1 cellular context compared by ENCODE assay signal in genomic region chr19:20233105-20233504, GRCh38.
TF ChIP-seq lines count a peak whose summit lies in the region.

No MANE protein-coding gene starts in this region.

TF ChIP-seq in K562, 482 proteins besides CTCF, POLR2A, EP300 and RAD21 (continued from another document and continues in another):
- no peak for TF ChIP-seq TRIM24 (IDR thresholded peaks at IDR 0.05)
- no peak for TF ChIP-seq MAX (CRISPR knock-in tag; IDR thresholded peaks at IDR 0.05)
- TF ChIP-seq NCOR1 (IDR thresholded peaks at IDR 0.05), result peak; percentile 58
- TF ChIP-seq RFX5 (IDR thresholded peaks at IDR 0.05; ENCODE audit: low read depth, low read length), result no peak
- no peak for TF ChIP-seq GABPB1 (CRISPR knock-in tag; IDR thresholded peaks at IDR 0.05)
- no peak for TF ChIP-seq HNRNPLL (IDR thresholded peaks at IDR 0.05; ENCODE audit: low read depth, low read length, poor library complexity, severe bottlenecking)
- no peak for TF ChIP-seq ZNF354B (CRISPR knock-in tag; IDR thresholded peaks at IDR 0.05)
- no peak for TF ChIP-seq C11orf30 (IDR thresholded peaks at IDR 0.05; ENCODE audit: low read depth)
- no peak for TF ChIP-seq XRCC5 (IDR thresholded peaks at IDR 0.05; ENCODE audit: low read depth, low read length)
- no peak for TF ChIP-seq CREM (IDR thresholded peaks at IDR 0.05; ENCODE audit: low read depth)
- no peak for TF ChIP-seq HDAC1 (IDR thresholded peaks at IDR 0.05)
- no peak for TF ChIP-seq ZNF224 (CRISPR knock-in tag; IDR thresholded peaks at IDR 0.05)
- no peak for TF ChIP-seq HLTF (IDR thresholded peaks at IDR 0.05)
- no peak for TF ChIP-seq MCM7 (IDR thresholded peaks at IDR 0.05)
- no peak for TF ChIP-seq MYBL2 (IDR thresholded peaks at IDR 0.05; ENCODE audit: low read depth)
- TF ChIP-seq MYBL2 (CRISPR knock-in tag; IDR thresholded peaks at IDR 0.05; ENCODE audit: borderline replicate concordance), result no peak
- TF ChIP-seq ZNF277 (CRISPR knock-in tag; IDR thresholded peaks at IDR 0.05; ENCODE audit: borderline replicate concordance), result no peak
- TF ChIP-seq FOXP1 (CRISPR knock-in tag; IDR thresholded peaks at IDR 0.05), result no peak
- no peak for TF ChIP-seq TBL1XR1 (IDR thresholded peaks at IDR 0.05; ENCODE audit: low read length in 2 of 2)
- TF ChIP-seq SNRNP70 (optimal IDR thresholded peaks at IDR 0.05; ENCODE audit: low read depth, low read length), result no peak
- no peak for TF ChIP-seq RBM34 (IDR thresholded peaks at IDR 0.05; ENCODE audit: borderline replicate concordance, insufficient read depth, low read length)
- TF ChIP-seq TFE3 (CRISPR knock-in tag; IDR thresholded peaks at IDR 0.05), result no peak
- no peak for TF ChIP-seq ELK1 (CRISPR knock-in tag; IDR thresholded peaks at IDR 0.05)
- no peak for TF ChIP-seq ZNF512 (tag; IDR thresholded peaks at IDR 0.05)
- no peak for TF ChIP-seq ZKSCAN1 (IDR thresholded peaks at IDR 0.05; ENCODE audit: low read depth, low read length)
- no peak for TF ChIP-seq TCFL5 (CRISPR knock-in tag; conservative IDR thresholded peaks at IDR 0.05)
- TF ChIP-seq GTF2E2 (tag; IDR thresholded peaks at IDR 0.05), result no peak
- no peak for TF ChIP-seq ZNF316 (IDR thresholded peaks at IDR 0.05)
- TF ChIP-seq DPF2 (IDR thresholded peaks at IDR 0.05), result peak; percentile 38; the same call in 1 of the 2 replicates
- no peak for TF ChIP-seq PHF8 (IDR thresholded peaks at IDR 0.05; ENCODE audit: borderline replicate concordance, low read length)
- TF ChIP-seq TAL1 (IDR thresholded peaks at IDR 0.05), result peak; percentile 67
- TF ChIP-seq ZBTB1 (CRISPR knock-in tag; IDR thresholded peaks at IDR 0.05; ENCODE audit: borderline replicate concordance, low read depth), result no peak
- TF ChIP-seq ZNF79 (CRISPR knock-in tag; IDR thresholded peaks at IDR 0.05; ENCODE audit: low read depth), result no peak
- TF ChIP-seq FOXK1 (CRISPR knock-in tag; IDR thresholded peaks at IDR 0.05; ENCODE audit: borderline replicate concordance), result no peak
- TF ChIP-seq RUNX1 (IDR thresholded peaks at IDR 0.05; ENCODE audit: low read depth), result no peak
- TF ChIP-seq PRPF4 (IDR thresholded peaks at IDR 0.05; ENCODE audit: insufficient read depth, low read depth, low read length, poor library complexity, severe bottlenecking), result no peak
- no peak for TF ChIP-seq NFATC3 (IDR thresholded peaks at IDR 0.05)
- TF ChIP-seq CAMTA2 (CRISPR knock-in tag; conservative IDR thresholded peaks at IDR 0.05), result no peak
- TF ChIP-seq ZNF318 (IDR thresholded peaks at IDR 0.05; ENCODE audit: borderline replicate concordance in 1 of 2, low read depth in 1 of 2), result no peak
- no peak for TF ChIP-seq XRCC3 (IDR thresholded peaks at IDR 0.05)
- TF ChIP-seq KLF10 (CRISPR knock-in tag; IDR thresholded peaks at IDR 0.05), result no peak
- no peak for TF ChIP-seq ATF6 (CRISPR knock-in tag; IDR thresholded peaks at IDR 0.05)
- TF ChIP-seq L3MBTL2 (IDR thresholded peaks at IDR 0.05), result peak; percentile 62
- no peak for TF ChIP-seq TAF7 (tag; IDR thresholded peaks at IDR 0.05)
- no peak for TF ChIP-seq FUS (optimal IDR thresholded peaks at IDR 0.05; ENCODE audit: low read depth, low read length)
- TF ChIP-seq BDP1 (IDR thresholded peaks at IDR 0.05; ENCODE audit: insufficient read depth, insufficient read length), result no peak
- no peak for TF ChIP-seq ZNF232 (CRISPR knock-in tag; IDR thresholded peaks at IDR 0.05)
- no peak for TF ChIP-seq LARP7 (IDR thresholded peaks at IDR 0.05)
- TF ChIP-seq THRA (IDR thresholded peaks at IDR 0.05), result no peak
- no peak for TF ChIP-seq ZKSCAN3 (CRISPR knock-in tag; IDR thresholded peaks at IDR 0.05)
- TF ChIP-seq SNIP1 (IDR thresholded peaks at IDR 0.05; ENCODE audit: low read depth), result no peak
- no peak for TF ChIP-seq ZNF124 (CRISPR knock-in tag; IDR thresholded peaks at IDR 0.05)
- TF ChIP-seq NR2C1 (IDR thresholded peaks at IDR 0.05), result no peak
- TF ChIP-seq NR2C1 (tag; IDR thresholded peaks at IDR 0.05), result no peak
